ENCODE assay signal across 31 cellular contexts in the genomic region with DNA sequence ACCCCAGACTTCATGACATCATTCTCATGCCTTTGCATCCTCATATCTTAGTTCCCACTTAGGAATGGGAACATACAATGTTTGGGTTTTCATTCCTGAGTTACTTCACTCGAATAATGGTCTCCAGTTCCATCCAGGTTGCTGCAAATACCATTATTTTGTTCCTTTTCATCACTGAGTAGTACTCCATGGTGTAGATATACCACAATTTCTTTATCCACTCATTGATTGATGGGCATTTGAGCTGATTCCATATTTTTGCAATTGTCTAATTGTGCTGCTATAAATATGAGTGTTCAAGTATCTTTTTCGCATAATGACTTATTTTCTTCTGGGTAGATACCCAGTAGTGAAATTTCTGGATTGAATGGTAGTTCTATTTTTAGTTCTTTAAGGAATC.
DNase-seq lines count a peak whose midpoint lies in the region; ATAC-seq, FAIRE-seq and TF ChIP-seq lines count a peak whose summit lies in the region.
"Had no signal": no experiment of that assay in that cellular context is flagged by ENCODE, and none has a peak within 500 bp of the region (broad histone marks: within the 10 kb centered on the region; RNA-seq: fewer than 3 reads in every experiment).

No MANE protein-coding gene starts in this region.

- no peak for TF ChIP-seq POLR2A in HepG2 (IDR thresholded peaks at IDR 0.05; ENCODE audit: insufficient read depth in 1 of 2, low read depth in 2 of 2, low read length in 2 of 2)
- TF ChIP-seq POLR2A in right lobe of liver (IDR thresholded peaks at IDR 0.05) = no peak

- 16% methylated on average over 2 of the region's 2 CpGs for WGBS in SK-N-SH (ENCODE audit: low lambda C conversion rate)
- 0% methylated on average over 2 of the region's 2 CpGs for WGBS in HepG2 (ENCODE audit: low lambda C conversion rate)
- 27% methylated on average over 2 of the region's 2 CpGs for WGBS in right lobe of liver (ENCODE audit: insufficient coverage, low coverage, low lambda C conversion rate, missing lambda C conversion rate)

- no peak for DNase-seq in SK-N-SH
- no peak for DNase-seq in HepG2 (ENCODE audit: low spot score)
- no peak for DNase-seq in right lobe of liver
- DNase-seq: 8988T; ACHN; AML-193; BE2C; C1 segment of cervical spinal cord; Caco-2; Calu3; CD4-positive, alpha-beta memory T cell; CD4-positive, alpha-beta T cell; CD4-positive, CD25-positive, alpha-beta regulatory T cell; CD8-positive, alpha-beta memory T cell; CD8-positive, alpha-beta T cell; COR-L47; DMS 273 treated with DMSO at 0.1 percent for 48 hours; DMS153; DMS53; DMS79; DMS79 treated with DMSO at 0.1 percent for 48 hours; DND-41; EL had no signal

- ATAC-seq in SK-N-SH treated with all-trans-retinoic acid at 6 μM for 48 hours (no peak), HepG2 (no peak), right lobe of liver (no peak)
- ATAC-seq: A549; CD8-positive, alpha-beta T cell had no signal

- POLR2A ChIA-PET in SK-N-SH (lab: Yijun Ruan, JAX) = no interaction called here
- POLR2A ChIA-PET in HepG2 (lab: Yijun Ruan, JAX) = no interaction called here

- in situ Hi-C loops in HepG2 (cut with HindIII; ENCODE audit: extremely low pct_ligation_motif_present, low pct_unique_long_range_greater_than_20kb) = no loop called here

- no peak overlapping the region for H2AFZ ChIP-seq in SK-N-SH (ENCODE audit: low read depth)
- H2AFZ ChIP-seq in HepG2 (ENCODE audit: low read length) = no peak overlapping the region

- no peaks in the 10 kb centered on the region for H3K9me2 ChIP-seq in SK-N-SH

- H3K9me3 ChIP-seq in SK-N-SH = no peaks in the 10 kb centered on the region
- H3K9me3 ChIP-seq in HepG2 (ENCODE audit: low read length) = peaks cover 40% of the 10 kb centered on the region
- H3K9me3 ChIP-seq in right lobe of liver = no peaks in the 10 kb centered on the region
- H3K9me3 ChIP-seq: A549, BLaER1, Caco-2 had no signal

- H3K9ac ChIP-seq in SK-N-SH (no peak overlapping the region), HepG2 (ENCODE audit: insufficient read depth, low read depth, low read length) (no peak overlapping the region)
- H3K9ac ChIP-seq: BLaER1; BLaER1 treated with 17β-estradiol and CSF1 and Interleukin-3, amounts not matched to agents 10 nM and 100 nM had no signal

- TF ChIP-seq RAD21 in SK-N-SH (IDR thresholded peaks at IDR 0.05; ENCODE audit: low read length) = no peak
- no peak for TF ChIP-seq RAD21 in HepG2 (CRISPR knock-in tag; IDR thresholded peaks at IDR 0.05)

- H4K20me1 ChIP-seq in SK-N-SH (ENCODE audit: insufficient read depth) (no peaks in the 10 kb centered on the region), HepG2 (ENCODE audit: insufficient read depth, low read length) (no peaks in the 10 kb centered on the region)
- H4K20me1 ChIP-seq: BLaER1; BLaER1 treated with 17β-estradiol and CSF1 and Interleukin-3, amounts not matched to agents 10 nM and 100 nM had no signal

- TF ChIP-seq EP300 in SK-N-SH (IDR thresholded peaks at IDR 0.05; ENCODE audit: borderline replicate concordance in 1 of 2, low read depth in 1 of 2, low read length in 1 of 2) (no peak), HepG2 (IDR thresholded peaks at IDR 0.05; ENCODE audit: low read depth in 2 of 2, low read length in 2 of 2) (no peak), HepG2 (CRISPR knock-in tag; IDR thresholded peaks at IDR 0.05; ENCODE audit: borderline replicate concordance) (no peak)

- H3K27ac ChIP-seq in SK-N-SH (ENCODE audit: low read depth in 2 of 2, low read length in 1 of 2) (no peak overlapping the region), HepG2 (ENCODE audit: extremely low read length, insufficient read depth, low read length) (no peak overlapping the region), right lobe of liver (no peak overlapping the region)
- H3K27ac ChIP-seq: 22Rv1; A549; BLaER1; BLaER1 treated with 17β-estradiol and CSF1 and Interleukin-3, amounts not matched to agents 10 nM and 100 nM; C4-2B had no signal

- H3K79me2 ChIP-seq in SK-N-SH (ENCODE audit: insufficient read depth) (no peaks in the 10 kb centered on the region), HepG2 (ENCODE audit: insufficient read depth, low read length) (no peaks in the 10 kb centered on the region)

- no peaks in the 10 kb centered on the region for H3F3A ChIP-seq in SK-N-SH (replicated peaks; ENCODE audit: insufficient read depth)

- no peaks in the 10 kb centered on the region for H3K27me3 ChIP-seq in SK-N-SH (ENCODE audit: insufficient read depth)
- no peaks in the 10 kb centered on the region for H3K27me3 ChIP-seq in HepG2 (ENCODE audit: control insufficient read depth in 1 of 2, insufficient read depth in 2 of 2, low read length in 2 of 2)
- no peaks in the 10 kb centered on the region for H3K27me3 ChIP-seq in right lobe of liver
- H3K27me3 ChIP-seq: BE2C; BLaER1; BLaER1 treated with 17β-estradiol and CSF1 and Interleukin-3, amounts not matched to agents 10 nM and 100 nM had no signal

- H3K4me1 ChIP-seq in SK-N-SH (ENCODE audit: control insufficient read depth in 1 of 2, insufficient read depth in 2 of 2, low read depth in 1 of 2, low read length in 1 of 2) (no peaks in the 10 kb centered on the region), HepG2 (ENCODE audit: insufficient read depth, low read length) (no peaks in the 10 kb centered on the region), right lobe of liver (no peaks in the 10 kb centered on the region)
- H3K4me1 ChIP-seq: A549; BE2C; BLaER1; BLaER1 treated with 17β-estradiol and CSF1 and Interleukin-3, amounts not matched to agents 10 nM and 100 nM; Caco-2 had no signal

- H3K36me3 ChIP-seq in SK-N-SH (replicated peaks in 1 of 2; ENCODE audit: control insufficient read depth in 1 of 2, insufficient read depth in 2 of 2, low read length in 1 of 2) (no peaks in the 10 kb centered on the region), HepG2 (replicated peaks in 1 of 2; ENCODE audit: control insufficient read depth in 1 of 2, insufficient read depth in 2 of 2, low read length in 2 of 2) (no peaks in the 10 kb centered on the region), right lobe of liver (no peaks in the 10 kb centered on the region)
- H3K36me3 ChIP-seq: BE2C; BLaER1; BLaER1 treated with 17β-estradiol and CSF1 and Interleukin-3, amounts not matched to agents 10 nM and 100 nM had no signal

- no TSS peak for BruUV-seq in HepG2 (replicated peaks; lab: Mats Ljungman, UMichigan)

- H3K4me2 ChIP-seq in SK-N-SH = no peak overlapping the region
- H3K4me2 ChIP-seq in HepG2 (ENCODE audit: low read depth, low read length) = no peak overlapping the region
- H3K4me2 ChIP-seq: A549; BLaER1; BLaER1 treated with 17β-estradiol and CSF1 and Interleukin-3, amounts not matched to agents 10 nM and 100 nM had no signal

- H3K4me3 ChIP-seq in SK-N-SH (ENCODE audit: low read depth in 2 of 2, low read length in 1 of 2) (no peak overlapping the region), HepG2 (replicated peaks in 1 of 3; ENCODE audit: insufficient read depth in 1 of 3, low read depth in 2 of 3, low read length in 3 of 3) (no peak overlapping the region), right lobe of liver (no peak overlapping the region)
- H3K4me3 ChIP-seq: A549; BLaER1; BLaER1 treated with 17β-estradiol and CSF1 and Interleukin-3, amounts not matched to agents 10 nM and 100 nM had no signal

- intact Hi-C loops in HepG2 (cut with micrococcal nuclease; ENCODE audit: unreplicated experiment) = no loop called here
- intact Hi-C loops in right lobe of liver (cut with DNase I) = no loop called here

- FAIRE-seq in HepG2 (lab: Jason Lieb, UNC) = no peak
- FAIRE-seq: A204.1, A549, D721Med had no signal

- CTCF ChIA-PET in SK-N-SH (lab: Yijun Ruan, JAX) = no interaction called here
- CTCF ChIA-PET in HepG2 (lab: Yijun Ruan, JAX; ENCODE audit: low intra/inter-chr PET ratio, low total read pairs) = no interaction called here

- no peak for TF ChIP-seq CTCF in SK-N-SH (IDR thresholded peaks at IDR 0.05)
- TF ChIP-seq CTCF in HepG2 (CRISPR knock-in tag; IDR thresholded peaks at IDR 0.05) = no peak
- TF ChIP-seq CTCF in right lobe of liver (IDR thresholded peaks at IDR 0.05) = no peak

TF ChIP-seq in SK-N-SH treated with all-trans-retinoic acid at 6 μM for 48 hours, 23 proteins besides CTCF, POLR2A, EP300 and RAD21:
- TF ChIP-seq RARB (CRISPR knock-in tag; IDR thresholded peaks at IDR 0.05) (no peak), ZNF8 (CRISPR knock-in tag; IDR thresholded peaks at IDR 0.05) (peak; percentile 91)

TF ChIP-seq in SK-N-SH, 30 proteins besides CTCF, POLR2A, EP300 and RAD21:
- TF ChIP-seq CHD2 (IDR thresholded peaks at IDR 0.05; ENCODE audit: low read length, partially characterized antibody) (no peak), TEAD4 (IDR thresholded peaks at IDR 0.05; ENCODE audit: borderline replicate concordance, insufficient read depth) (no peak)

TF ChIP-seq in HepG2, 621 proteins besides CTCF, POLR2A, EP300 and RAD21:
- TF ChIP-seq SP140L (CRISPR knock-in tag; IDR thresholded peaks at IDR 0.05; ENCODE audit: borderline replicate concordance) (no peak), ATF7 (IDR thresholded peaks at IDR 0.05) (peak; percentile 48), ATF7 (CRISPR knock-in tag; IDR thresholded peaks at IDR 0.05) (no peak)
